In genomic region chr17:15708879-15709278, GRCh38 we compare ENCODE assay signal across 15 cellular contexts. TPM values are rescaled to one million over a fixed set of nuclear protein-coding genes. Genes with fewer than 3 reads are reported as not detected.
"Had no signal": no experiment of that assay in that cellular context is flagged by ENCODE, and none has a peak within 500 bp of the region (broad histone marks: within the 10 kb centered on the region; RNA-seq: fewer than 3 reads in every experiment).

No MANE protein-coding gene starts in this region.

RNA-seq across cellular contexts. Expression of gene TBC1D26, which starts 23.2 kb away (rescaled TPM):
- total RNA-seq: dermis blood vessel endothelial cell, endothelial cell of umbilical vein, esophagus mucosa, esophagus squamous epithelium, glomerular endothelial cell, heart right ventricle, kidney epithelial cell, left cardiac atrium, left lung, left ventricle myocardium superior, lower lobe of right lung, lung microvascular endothelial cell, mesenteric fat pad had no signal
- polyA plus RNA-seq: endothelial cell of umbilical vein; keratinocyte; naive thymus-derived CD8-positive, alpha-beta T cell had no signal
